In genomic region chr19:45305421-45305820, GRCh38 we compare ENCODE assay signal across 1 cellular context.
TF ChIP-seq lines count a peak whose summit lies in the region.

No MANE protein-coding gene starts in this region.

TF ChIP-seq in K562, 482 proteins besides CTCF, POLR2A, EP300 and RAD21:
- TF ChIP-seq PKNOX1 (IDR thresholded peaks at IDR 0.05) = peak; percentile 95
- no peak for TF ChIP-seq KHSRP (IDR thresholded peaks at IDR 0.05)
- no peak for TF ChIP-seq POLR2B (IDR thresholded peaks at IDR 0.05; ENCODE audit: low read depth, partially characterized antibody)
- TF ChIP-seq PBX2 (CRISPR knock-in tag; IDR thresholded peaks at IDR 0.05; ENCODE audit: low read depth) = no peak
- peak; percentile 52 for TF ChIP-seq PBX2 (tag; conservative IDR thresholded peaks at IDR 0.05; ENCODE audit: low read depth)
TF ChIP-seq in K562: peak in this region for 2.
